19 cellular contexts compared by ENCODE assay signal in the genomic region with DNA sequence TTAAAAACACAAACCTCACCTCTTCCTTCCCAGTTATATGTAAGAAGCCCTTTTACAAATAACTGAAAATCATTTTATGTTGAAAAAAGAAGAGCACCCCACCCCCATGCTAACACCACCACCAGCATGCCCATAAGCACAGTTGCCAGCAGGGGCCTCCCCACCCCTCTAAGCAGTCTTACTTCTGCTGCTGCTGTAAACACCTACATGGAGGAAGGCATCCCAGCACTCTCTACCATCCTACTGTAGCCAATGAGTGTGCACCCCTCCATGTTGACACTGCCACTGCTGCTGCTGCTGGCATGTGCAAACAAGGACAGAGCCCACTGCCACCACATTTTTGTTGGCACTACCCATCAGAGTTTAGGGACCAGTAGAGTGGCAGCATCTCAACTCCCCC. TPM values are rescaled to one million over a fixed set of nuclear protein-coding genes. Genes with fewer than 3 reads are reported as not detected.
DNase-seq lines count a peak whose midpoint lies in the region; ATAC-seq and TF ChIP-seq lines count a peak whose summit lies in the region.
"Had no signal": no experiment of that assay in that cellular context is flagged by ENCODE, and none has a peak within 500 bp of the region (broad histone marks: within the 10 kb centered on the region; RNA-seq: fewer than 3 reads in every experiment).

No MANE protein-coding gene starts in this region.

- POLR2A ChIA-PET in HCT116 (lab: Charles Lee): no interaction called here

- H3K9me3 Mint-ChIP-seq in activated T-helper 1 cell treated with anti-CD3 and anti-CD28 coated beads, Interleukin-12 subunit alpha, Interleukin-12 subunit beta, Interleukin-2, Interleukin-4 antibody, amounts not matched to agents 30 ng/mL and 10 ng/mL and 1 ng/mL, durations not matched to agents 14 hours and 24 hours and 36 hours: no peaks in the 10 kb centered on the region

- H3K36me3 ChIP-seq in HCT116 (ENCODE audit: control insufficient read depth in 1 of 2, insufficient read depth in 2 of 2, low read length in 2 of 2): no peaks in the 10 kb centered on the region
- no peaks in the 10 kb centered on the region for H3K36me3 ChIP-seq in WERI-Rb-1
- H3K36me3 ChIP-seq in mesenchymal stem cell (ENCODE audit: control insufficient read depth in 1 of 2, insufficient read depth in 2 of 2, low read depth in 1 of 2, low read length in 2 of 2): no peaks in the 10 kb centered on the region
- H3K36me3 ChIP-seq: BLaER1, colonic mucosa, heart left ventricle, sigmoid colon had no signal

- peak overlapping the region in 1 of 2 experiments; percentile 6 for H3K4ac ChIP-seq in mesenchymal stem cell (ENCODE audit: low read depth in 1 of 2, low read length in 2 of 2)

- peak overlapping the region in 1 of 2 experiments; percentile 53 for H3K14ac ChIP-seq in mesenchymal stem cell (ENCODE audit: low read length in 2 of 2)

- H3K4me2 ChIP-seq in HCT116 (ENCODE audit: low read length): no peak overlapping the region
- H3K4me2 ChIP-seq in mesenchymal stem cell (ENCODE audit: low read length, poor library complexity, severe bottlenecking): no peak overlapping the region
- H3K4me2 ChIP-seq: BLaER1, KMS-11 had no signal

- H3K79me2 ChIP-seq in HCT116 (ENCODE audit: insufficient read depth, low read length): no peaks in the 10 kb centered on the region

- H3K9ac ChIP-seq in HCT116 (ENCODE audit: low read length) (no peak overlapping the region), mesenchymal stem cell (ENCODE audit: low read length) (no peak overlapping the region)
- H3K9ac ChIP-seq: BLaER1, KMS-11 had no signal

- no peaks in the 10 kb centered on the region for H3K36me3 Mint-ChIP-seq in activated T-helper 1 cell treated with anti-CD3 and anti-CD28 coated beads, Interleukin-12 subunit alpha, Interleukin-12 subunit beta, Interleukin-2, Interleukin-4 antibody, amounts not matched to agents 30 ng/mL and 10 ng/mL and 1 ng/mL, durations not matched to agents 14 hours and 24 hours and 36 hours (ENCODE audit: low read depth)
- H3K36me3 Mint-ChIP-seq: activated CD8-positive, alpha-beta memory T cell treated with anti-CD3 and anti-CD28 coated beads, Interleukin-2, amount 10 ng/mL, durations not matched to agents 7 days and 5 days had no signal

- TF ChIP-seq CTCF in HCT116 (IDR thresholded peaks at IDR 0.05 in 2 of 3, conservative IDR thresholded peaks at IDR 0.05 in 1 of 3; ENCODE audit: borderline replicate concordance in 1 of 3, insufficient read depth in 1 of 3, low read depth in 2 of 3, low read length in 2 of 3): peak in 2 of 3 experiments; percentile 23; a peak in 2 of 6 replicates
- peak; percentile 53 for TF ChIP-seq CTCF in WERI-Rb-1 (IDR thresholded peaks at IDR 0.05; ENCODE audit: low read depth, low read length)
- TF ChIP-seq CTCF in GM13976 (IDR thresholded peaks at IDR 0.05; ENCODE audit: borderline replicate concordance, control extremely low read depth, extremely low read depth, insufficient read depth, missing control alignments): no peak

- peak overlapping the region; percentile 34 for H2BK120ac ChIP-seq in mesenchymal stem cell (ENCODE audit: low read depth, low read length)

- H2BK15ac ChIP-seq in mesenchymal stem cell (ENCODE audit: low read depth, poor library complexity, severe bottlenecking): no peak overlapping the region

- H3K79me1 ChIP-seq in mesenchymal stem cell (replicated peaks; ENCODE audit: low read length, poor library complexity, severe bottlenecking): no peaks in the 10 kb centered on the region

- H3K4me3 Mint-ChIP-seq in activated T-helper 1 cell treated with anti-CD3 and anti-CD28 coated beads, Interleukin-12 subunit alpha, Interleukin-12 subunit beta, Interleukin-2, Interleukin-4 antibody, amounts not matched to agents 30 ng/mL and 10 ng/mL and 1 ng/mL, durations not matched to agents 14 hours and 24 hours and 36 hours: no peak overlapping the region
- H3K4me3 Mint-ChIP-seq: activated CD8-positive, alpha-beta memory T cell treated with anti-CD3 and anti-CD28 coated beads, Interleukin-2, amount 10 ng/mL, durations not matched to agents 7 days and 5 days had no signal

- H3K18ac ChIP-seq in mesenchymal stem cell (ENCODE audit: low read depth in 1 of 2, low read length in 2 of 2): no peak overlapping the region

- H4K8ac ChIP-seq in mesenchymal stem cell (ENCODE audit: low read length): no peak overlapping the region

- TF ChIP-seq RAD21 in HCT116 (IDR thresholded peaks at IDR 0.05; ENCODE audit: low read depth): 0 out of 2 replicates have a peak, but pooled peaks have one; percentile 13

- H3K27ac ChIP-seq in HCT116 (ENCODE audit: low read depth, low read length) (no peak overlapping the region), WERI-Rb-1 (no peak overlapping the region), mesenchymal stem cell (ENCODE audit: low read length, poor library complexity, severe bottlenecking) (no peak overlapping the region)
- H3K27ac ChIP-seq: BLaER1, colonic mucosa, heart left ventricle, HL-60, KMS-11, sigmoid colon had no signal

- H3K4me1 Mint-ChIP-seq in activated T-helper 1 cell treated with anti-CD3 and anti-CD28 coated beads, Interleukin-12 subunit alpha, Interleukin-12 subunit beta, Interleukin-2, Interleukin-4 antibody, amounts not matched to agents 30 ng/mL and 10 ng/mL and 1 ng/mL, durations not matched to agents 14 hours and 24 hours and 36 hours (ENCODE audit: low read depth): no peaks in the 10 kb centered on the region
- H3K4me1 Mint-ChIP-seq: activated CD8-positive, alpha-beta memory T cell treated with anti-CD3 and anti-CD28 coated beads, Interleukin-2, amount 10 ng/mL, durations not matched to agents 7 days and 5 days had no signal

- BruUV-seq in HCT116 (replicated peaks; lab: Mats Ljungman, UMichigan): no TSS peak

- H3K4me3 ChIP-seq in HCT116 (replicated peaks in 1 of 2; ENCODE audit: low read depth in 1 of 2, low read length in 2 of 2) (no peak overlapping the region), WERI-Rb-1 (ENCODE audit: low read depth, low read length) (no peak overlapping the region), mesenchymal stem cell (ENCODE audit: insufficient read depth in 1 of 2, low read depth in 1 of 2, low read length in 2 of 2) (no peak overlapping the region)
- H3K4me3 ChIP-seq: BLaER1, colonic mucosa, heart left ventricle, sigmoid colon had no signal

- H2BK5ac ChIP-seq in mesenchymal stem cell (ENCODE audit: low read depth, low read length, poor library complexity, severe bottlenecking): no peak overlapping the region

- no peaks in the 10 kb centered on the region for H3K27me3 ChIP-seq in HCT116 (ENCODE audit: insufficient read depth, low read length)
- H3K27me3 ChIP-seq in WERI-Rb-1 (ENCODE audit: insufficient read depth, low read depth, severe bottlenecking): no peaks in the 10 kb centered on the region
- no peaks in the 10 kb centered on the region for H3K27me3 ChIP-seq in mesenchymal stem cell (ENCODE audit: control insufficient read depth in 1 of 2, insufficient read depth in 1 of 2, low read length in 2 of 2)
- H3K27me3 ChIP-seq: BLaER1, colonic mucosa, heart left ventricle, sigmoid colon had no signal

- TF ChIP-seq POLR2A in HCT116 (IDR thresholded peaks at IDR 0.05; ENCODE audit: borderline replicate concordance, extremely low read depth, insufficient read depth, insufficient read length): no peak

- DNase-seq in ELF-1 (ENCODE audit: low read depth, low spot score) (peak; percentile 23), HCT116 (ENCODE audit: low read depth, low spot score) (no peak), WERI-Rb-1 (peak; percentile 34), mesenchymal stem cell (no peak), GM13976 (ENCODE audit: low spot score) (no peak)
- no peak for DNase-seq in activated T-helper 1 cell treated with anti-CD3 and anti-CD28 coated beads, Interleukin-12 subunit alpha, Interleukin-12 subunit beta, Interleukin-2, Interleukin-4 antibody, amounts not matched to agents 30 ng/mL and 10 ng/mL and 1 ng/mL, durations not matched to agents 14 hours and 24 hours and 36 hours (ENCODE audit: low spot score)
- DNase-seq: activated CD8-positive, alpha-beta memory T cell treated with anti-CD3 and anti-CD28 coated beads, Interleukin-2, amount 10 ng/mL, durations not matched to agents 7 days and 5 days; activated gamma-delta T cell; anterior cingulate cortex; colonic mucosa; heart left ventricle; kidney; NCI-H446 treated with DMSO at 0.1 percent for 48 hours; sigmoid colon; stimulated activated CD4-positive, alpha-beta T cell treated with anti-CD3 and anti-CD28 coated beads, Interleukin-2, amount 100 ng/mL, for 48 hours had no signal

- in situ Hi-C loops in GM13976 (cut with MboI; ENCODE audit: low sequenced_read_pairs, unreplicated experiment): no loop called here

- no peak overlapping the region for H3K27ac Mint-ChIP-seq in activated T-helper 1 cell treated with anti-CD3 and anti-CD28 coated beads, Interleukin-12 subunit alpha, Interleukin-12 subunit beta, Interleukin-2, Interleukin-4 antibody, amounts not matched to agents 30 ng/mL and 10 ng/mL and 1 ng/mL, durations not matched to agents 14 hours and 24 hours and 36 hours
- H3K27ac Mint-ChIP-seq: activated CD8-positive, alpha-beta memory T cell treated with anti-CD3 and anti-CD28 coated beads, Interleukin-2, amount 10 ng/mL, durations not matched to agents 7 days and 5 days had no signal

- H4K20me1 ChIP-seq in HCT116 (ENCODE audit: insufficient read depth): no peaks in the 10 kb centered on the region
- H4K20me1 ChIP-seq: BLaER1 had no signal

- H2BK12ac ChIP-seq in mesenchymal stem cell (ENCODE audit: low read length in 2 of 2): no peak overlapping the region

- no peak overlapping the region for H4K91ac ChIP-seq in mesenchymal stem cell (ENCODE audit: low read length)

- no peaks in the 10 kb centered on the region for H3K9me3 ChIP-seq in HCT116 (ENCODE audit: control insufficient read depth in 1 of 2, insufficient read depth in 1 of 2, low read depth in 1 of 2, low read length in 2 of 2)
- H3K9me3 ChIP-seq in WERI-Rb-1 (ENCODE audit: severe bottlenecking): no peaks in the 10 kb centered on the region
- H3K9me3 ChIP-seq in mesenchymal stem cell (ENCODE audit: control insufficient read depth, low read length): peaks cover 5% of the 10 kb centered on the region
- H3K9me3 ChIP-seq: BLaER1, colonic mucosa, sigmoid colon had no signal

- H3K23ac ChIP-seq in mesenchymal stem cell (ENCODE audit: low read length in 2 of 2): no peak overlapping the region

- ATAC-seq in HCT116: peak; percentile 78
- no peak for ATAC-seq in HG03025 (IDR thresholded peaks at IDR 0.05; ENCODE audit: low FRiP score, unreplicated experiment)
- ATAC-seq: activated CD8-positive, alpha-beta memory T cell treated with anti-CD3 and anti-CD28 coated beads, Interleukin-2, amount 10 ng/mL, durations not matched to agents 7 days and 5 days; heart left ventricle had no signal

- CTCF ChIA-PET in HCT116 (lab: Charles Lee): no interaction called here

- RAD21 ChIA-PET in HCT116 (lab: Charles Lee; ENCODE audit: low non-redundant PET in 1 of 2, low total read pairs in 2 of 2, uncharacterized antibody in 2 of 2, unreplicated experiment in 2 of 2): no interaction called here

- H2AK5ac ChIP-seq in mesenchymal stem cell (ENCODE audit: low read length, severe bottlenecking): no peak overlapping the region

- H3K9me2 ChIP-seq in HCT116 (ENCODE audit: insufficient read depth): no peaks in the 10 kb centered on the region

- H2AFZ ChIP-seq in HCT116 (ENCODE audit: low read depth, low read length, poor library complexity, severe bottlenecking) (no peak overlapping the region), mesenchymal stem cell (ENCODE audit: low read depth, low read length) (no peak overlapping the region)

- intact Hi-C loops in HCT116 (cut with micrococcal nuclease): no loop called here
- intact Hi-C loops in activated T-helper 1 cell treated with anti-CD3 and anti-CD28 coated beads, Interleukin-12 subunit alpha, Interleukin-12 subunit beta, Interleukin-2, Interleukin-4 antibody, amounts not matched to agents 30 ng/mL and 10 ng/mL and 1 ng/mL, durations not matched to agents 14 hours and 24 hours and 36 hours (cut with micrococcal nuclease): no loop called here

- H3K4me1 ChIP-seq in HCT116 (ENCODE audit: control insufficient read depth in 1 of 2, insufficient read depth in 2 of 2, low read length in 2 of 2) (no peaks in the 10 kb centered on the region), mesenchymal stem cell (ENCODE audit: control insufficient read depth, insufficient read depth, low read depth, low read length) (no peaks in the 10 kb centered on the region)
- H3K4me1 ChIP-seq: BLaER1, colonic mucosa, heart left ventricle, sigmoid colon had no signal

- H3K27me3 Mint-ChIP-seq in activated T-helper 1 cell treated with anti-CD3 and anti-CD28 coated beads, Interleukin-12 subunit alpha, Interleukin-12 subunit beta, Interleukin-2, Interleukin-4 antibody, amounts not matched to agents 30 ng/mL and 10 ng/mL and 1 ng/mL, durations not matched to agents 14 hours and 24 hours and 36 hours (ENCODE audit: insufficient read depth): peaks cover 11% of the 10 kb centered on the region

RNA-seq across cellular contexts. Expression of a gene that starts 49.6 kb away (rescaled TPM):
- 22.6 TPM for total RNA-seq in HCT116 (2021; ENCODE audit: unreplicated experiment)
- 4.9 and 6.0 TPM in 2 replicates for polyA plus RNA-seq in HCT116 (2012)
- 7.2 TPM for polyA plus RNA-seq in mesenchymal stem cell (2013, experiment 1 of 2)
- 6.6 TPM for polyA plus RNA-seq in mesenchymal stem cell (2013, experiment 2 of 2)
- 34.8 and 37.2 TPM in 2 replicates for total RNA-seq in activated T-helper 1 cell treated with anti-CD3 and anti-CD28 coated beads, Interleukin-12 subunit alpha, Interleukin-12 subunit beta, Interleukin-2, Interleukin-4 antibody, amounts not matched to agents 30 ng/mL and 10 ng/mL and 1 ng/mL, durations not matched to agents 14 hours and 24 hours and 36 hours

Comparison
In these comparisons a context has a peak if more than half of its experiments do, and no peak if none do; other contexts are left out.
1. DNase-seq: peak in ELF-1 (single experiment) and WERI-Rb-1 (single experiment); none in HCT116 (single experiment), mesenchymal stem cell (single experiment), GM13976 (single experiment) and activated T-helper 1 cell treated with anti-CD3 and anti-CD28 coated beads, Interleukin-12 subunit alpha, Interleukin-12 subunit beta, Interleukin-2, Interleukin-4 antibody, amounts not matched to agents 30 ng/mL and 10 ng/mL and 1 ng/mL, durations not matched to agents 14 hours and 24 hours and 36 hours (single experiment).